Comparison of ENCODE assay signal across 14 cellular contexts in the genomic region with DNA sequence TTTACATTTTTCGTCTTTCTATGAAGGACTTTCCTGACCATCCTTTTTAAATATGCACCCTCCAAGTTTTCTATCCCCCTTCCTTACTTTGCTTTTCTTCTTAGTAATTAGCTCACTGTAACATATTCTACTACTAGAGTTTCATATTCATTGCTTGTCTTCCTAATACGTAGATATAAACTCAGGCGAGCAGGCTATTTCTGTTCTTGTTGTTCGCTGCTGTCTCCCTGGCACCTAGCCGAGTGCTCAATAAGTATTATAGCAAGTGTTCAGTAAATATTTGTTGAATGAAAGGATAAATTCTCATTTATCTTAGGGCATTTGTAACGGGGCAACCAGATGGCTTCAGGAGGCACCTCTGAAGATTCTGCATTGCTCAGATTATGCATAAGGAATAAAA. TPM values are rescaled to one million over a fixed set of nuclear protein-coding genes. Genes with fewer than 3 reads are reported as not detected.
DNase-seq lines count a peak whose midpoint lies in the region; ATAC-seq, FAIRE-seq and TF ChIP-seq lines count a peak whose summit lies in the region.
"Had no signal": no experiment of that assay in that cellular context is flagged by ENCODE, and none has a peak within 500 bp of the region (broad histone marks: within the 10 kb centered on the region; RNA-seq: fewer than 3 reads in every experiment).

No MANE protein-coding gene starts in this region.

- peak overlapping the region; percentile 86 for H3K4me2 ChIP-seq in OCI-LY1 (ENCODE audit: low read length)

- peak; percentile 99 for FAIRE-seq in islet of Langerhans (lab: Jason Lieb, UNC)
- FAIRE-seq: G401.6 had no signal

- H3K4me3 ChIP-seq in Jurkat, Clone E6-1 (ENCODE audit: low read length) = peak overlapping the region; percentile 63
- peak overlapping the region; percentile 82 for H3K4me3 ChIP-seq in OCI-LY1 (ENCODE audit: low read depth, low read length, poor library complexity, severe bottlenecking)
- H3K4me3 ChIP-seq in psoas muscle = no peak overlapping the region
- H3K4me3 ChIP-seq: dorsolateral prefrontal cortex had no signal

- H3K27ac ChIP-seq in OCI-LY1 (ENCODE audit: low read depth, low read length, poor library complexity, severe bottlenecking) = peak overlapping the region; percentile 100
- H3K27ac ChIP-seq in psoas muscle = no peak overlapping the region
- H3K27ac ChIP-seq: dorsolateral prefrontal cortex had no signal

- H4K20me1 ChIP-seq in OCI-LY1 (ENCODE audit: insufficient read depth, low read length) = no peaks in the 10 kb centered on the region

- peaks cover 10% of the 10 kb centered on the region for H3F3A ChIP-seq in OCI-LY1 (ENCODE audit: insufficient read depth, low read length)

- H3K9me2 ChIP-seq in OCI-LY1 (ENCODE audit: low read depth, low read length) = no peaks in the 10 kb centered on the region

- H3K9me3 ChIP-seq in OCI-LY1 (ENCODE audit: low read length) (no peaks in the 10 kb centered on the region), psoas muscle (no peaks in the 10 kb centered on the region)

- H3K27me3 ChIP-seq in OCI-LY1 (ENCODE audit: insufficient read depth, low read length) = no peaks in the 10 kb centered on the region
- H3K27me3 ChIP-seq in psoas muscle (ENCODE audit: insufficient read depth in 3 of 3, low read length in 2 of 3) = no peaks in the 10 kb centered on the region
- H3K27me3 ChIP-seq: dorsolateral prefrontal cortex had no signal

- 46 to 66% (median 47%) methylated on average over 6 of the region's 6 CpGs for WGBS in psoas muscle, 3 donors

- H3K79me2 ChIP-seq in OCI-LY1 (ENCODE audit: insufficient read depth, low read length) = peaks cover 39% of the 10 kb centered on the region

- H3K9ac ChIP-seq in OCI-LY1 (ENCODE audit: low read length) = peak overlapping the region; percentile 99

- H3K36me3 ChIP-seq in OCI-LY1 (ENCODE audit: insufficient read depth, low read length) = peaks cover 13% of the 10 kb centered on the region
- no peaks in the 10 kb centered on the region for H3K36me3 ChIP-seq in psoas muscle (ENCODE audit: insufficient read depth in 1 of 2, low read depth in 1 of 2)

- DNase-seq in COLO668 (lab: John Stamatoyannopoulos, UW; ENCODE audit: unreplicated experiment) (peak; percentile 70), epidermal melanocyte (ENCODE audit: insufficient read length, low spot score) (no peak), GOT3 (lab: John Stamatoyannopoulos, UW) (no peak), psoas muscle (no peak)
- no peak for DNase-seq in Jurkat, Clone E6-1 (ENCODE audit: low read depth, low spot score)
- DNase-seq: activated gamma-delta T cell, dorsolateral prefrontal cortex, HCEC 1CT, NCI-H1930, right cardiac atrium had no signal

- ATAC-seq in psoas muscle (no peak), GM18868 (IDR thresholded peaks at IDR 0.05; ENCODE audit: unreplicated experiment) (no peak)
- ATAC-seq: right cardiac atrium had no signal

- H3K4me1 ChIP-seq in OCI-LY1 (ENCODE audit: insufficient read depth, low read length, severe bottlenecking) = peaks cover 77% of the 10 kb centered on the region
- H3K4me1 ChIP-seq in psoas muscle = no peaks in the 10 kb centered on the region

- H2AFZ ChIP-seq in OCI-LY1 (ENCODE audit: low read length) = no peak overlapping the region

- TF ChIP-seq CTCF in OCI-LY1 (IDR thresholded peaks at IDR 0.05; ENCODE audit: low read length) (no peak), psoas muscle (IDR thresholded peaks at IDR 0.05) (no peak)

- intact Hi-C loops in psoas muscle (cut with DNase I) = no loop called here

RNA-seq across cellular contexts. Expression of a gene that starts 6.8 kb away (rescaled TPM):
- 136 TPM for polyA plus RNA-seq in Jurkat, Clone E6-1 (2012; ENCODE audit: insufficient read depth, insufficient read length)
- total RNA-seq in psoas muscle = under 1 TPM in 3 of 4 donors, not detected in 1; 0.23 to 0.68 (median 0.30) TPM
- under 1 TPM; 0.04 to 0.15 (median 0.13) TPM for polyA plus RNA-seq in psoas muscle
